Comparison of ENCODE assay signal across 1 cellular context in the genomic region with DNA sequence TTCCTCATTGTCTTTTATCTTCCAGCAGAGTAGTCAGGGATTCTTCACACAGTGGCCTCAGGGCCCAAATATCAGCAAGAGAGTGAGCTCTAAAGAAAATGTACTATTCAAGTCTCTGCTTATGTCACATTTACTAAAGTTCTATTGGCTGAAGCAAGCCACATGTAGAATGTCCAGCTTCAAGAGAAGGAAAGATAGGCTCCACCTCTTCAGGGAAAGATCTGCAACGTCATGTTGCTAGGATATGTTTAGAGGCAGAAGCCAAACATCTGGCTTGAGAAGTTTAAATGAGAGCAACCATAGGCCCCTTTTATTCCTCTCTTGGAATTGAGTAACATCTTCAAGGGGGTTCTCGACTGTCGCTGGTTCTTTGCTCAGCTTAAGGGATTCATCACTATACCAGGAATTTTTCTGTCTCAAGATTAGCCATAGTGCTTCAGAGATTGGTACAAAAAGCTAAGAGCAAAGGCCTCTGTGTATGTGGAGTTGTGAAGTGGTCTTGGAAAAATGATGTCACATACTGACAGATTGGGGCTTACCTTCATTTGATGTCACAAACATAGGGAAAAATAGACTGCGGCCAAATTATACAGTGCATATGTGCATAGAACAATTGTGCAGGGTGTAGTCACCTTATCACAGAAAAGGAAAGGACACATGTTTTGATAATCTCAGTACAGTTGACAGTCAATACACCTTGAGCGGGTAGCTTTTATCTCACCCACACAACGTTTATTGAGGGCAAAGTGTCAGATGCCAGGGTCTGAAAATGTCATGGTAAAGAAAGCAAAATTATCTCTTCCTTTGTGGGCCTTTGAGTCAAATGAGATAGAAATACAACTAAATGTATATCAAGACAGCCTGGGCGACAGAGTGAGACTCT.
A peak's percentile ranks its signal among the peaks of the same experiment; 100 is the strongest.
TF ChIP-seq lines count a peak whose summit lies in the region.

No MANE protein-coding gene starts in this region.

TF ChIP-seq in K562, 482 proteins besides CTCF, POLR2A, EP300 and RAD21 (continues in another document):
- TF ChIP-seq NR4A1 (CRISPR knock-in tag; IDR thresholded peaks at IDR 0.05): no peak
- no peak for TF ChIP-seq NR4A1 (tag; IDR thresholded peaks at IDR 0.05)
- no peak for TF ChIP-seq WHSC1 (IDR thresholded peaks at IDR 0.05; ENCODE audit: low read length)
- TF ChIP-seq, protein P1, sequence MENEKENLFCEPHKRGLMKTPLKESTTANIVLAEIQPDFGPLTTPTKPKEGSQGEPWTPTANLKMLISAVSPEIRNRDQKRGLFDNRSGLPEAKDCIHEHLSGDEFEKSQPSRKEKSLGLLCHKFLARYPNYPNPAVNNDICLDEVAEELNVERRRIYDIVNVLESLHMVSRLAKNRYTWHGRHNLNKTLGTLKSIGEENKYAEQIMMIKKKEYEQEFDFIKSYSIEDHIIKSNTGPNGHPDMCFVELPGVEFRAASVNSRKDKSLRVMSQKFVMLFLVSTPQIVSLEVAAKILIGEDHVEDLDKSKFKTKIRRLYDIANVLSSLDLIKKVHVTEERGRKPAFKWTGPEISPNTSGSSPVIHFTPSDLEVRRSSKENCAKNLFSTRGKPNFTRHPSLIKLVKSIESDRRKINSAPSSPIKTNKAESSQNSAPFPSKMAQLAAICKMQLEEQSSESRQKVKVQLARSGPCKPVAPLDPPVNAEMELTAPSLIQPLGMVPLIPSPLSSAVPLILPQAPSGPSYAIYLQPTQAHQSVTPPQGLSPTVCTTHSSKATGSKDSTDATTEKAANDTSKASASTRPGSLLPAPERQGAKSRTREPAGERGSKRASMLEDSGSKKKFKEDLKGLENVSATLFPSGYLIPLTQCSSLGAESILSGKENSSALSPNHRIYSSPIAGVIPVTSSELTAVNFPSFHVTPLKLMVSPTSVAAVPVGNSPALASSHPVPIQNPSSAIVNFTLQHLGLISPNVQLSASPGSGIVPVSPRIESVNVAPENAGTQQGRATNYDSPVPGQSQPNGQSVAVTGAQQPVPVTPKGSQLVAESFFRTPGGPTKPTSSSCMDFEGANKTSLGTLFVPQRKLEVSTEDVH (IDR thresholded peaks at IDR 0.05; ENCODE audit: low read depth, partially characterized antibody): no peak
- TF ChIP-seq MTA2 (IDR thresholded peaks at IDR 0.05; ENCODE audit: low read depth): 0 out of 2 replicates have a peak, but pooled peaks have one; percentile 35
- TF ChIP-seq, protein P2, sequence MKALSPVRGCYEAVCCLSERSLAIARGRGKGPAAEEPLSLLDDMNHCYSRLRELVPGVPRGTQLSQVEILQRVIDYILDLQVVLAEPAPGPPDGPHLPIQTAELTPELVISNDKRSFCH (CRISPR knock-in tag; IDR thresholded peaks at IDR 0.05): no peak
- TF ChIP-seq, protein P2 (tag; IDR thresholded peaks at IDR 0.05): no peak
- TF ChIP-seq NFYB (IDR thresholded peaks at IDR 0.05; ENCODE audit: extremely low read depth, insufficient read length): no peak
- peak; percentile 43; the same call in 1 of the 2 replicates for TF ChIP-seq SMARCA4 (IDR thresholded peaks at IDR 0.05)
- no peak for TF ChIP-seq KDM2B (CRISPR knock-in tag; IDR thresholded peaks at IDR 0.05)
- peak; percentile 73; the same call in 1 of the 2 replicates for TF ChIP-seq RAD51 (IDR thresholded peaks at IDR 0.05; ENCODE audit: borderline replicate concordance, low read depth)
- no peak for TF ChIP-seq RERE (CRISPR knock-in tag; IDR thresholded peaks at IDR 0.05; ENCODE audit: borderline replicate concordance)
- TF ChIP-seq, protein P3, sequence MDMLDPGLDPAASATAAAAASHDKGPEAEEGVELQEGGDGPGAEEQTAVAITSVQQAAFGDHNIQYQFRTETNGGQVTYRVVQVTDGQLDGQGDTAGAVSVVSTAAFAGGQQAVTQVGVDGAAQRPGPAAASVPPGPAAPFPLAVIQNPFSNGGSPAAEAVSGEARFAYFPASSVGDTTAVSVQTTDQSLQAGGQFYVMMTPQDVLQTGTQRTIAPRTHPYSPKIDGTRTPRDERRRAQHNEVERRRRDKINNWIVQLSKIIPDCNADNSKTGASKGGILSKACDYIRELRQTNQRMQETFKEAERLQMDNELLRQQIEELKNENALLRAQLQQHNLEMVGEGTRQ (CRISPR knock-in tag; IDR thresholded peaks at IDR 0.05): peak; percentile 72
- no peak for TF ChIP-seq DDX20 (tag; IDR thresholded peaks at IDR 0.05; ENCODE audit: low read depth)
- TF ChIP-seq LEF1 (IDR thresholded peaks at IDR 0.05): no peak
- no peak for TF ChIP-seq JUNB (CRISPR knock-in tag; conservative IDR thresholded peaks at IDR 0.05)
- TF ChIP-seq, protein P4, sequence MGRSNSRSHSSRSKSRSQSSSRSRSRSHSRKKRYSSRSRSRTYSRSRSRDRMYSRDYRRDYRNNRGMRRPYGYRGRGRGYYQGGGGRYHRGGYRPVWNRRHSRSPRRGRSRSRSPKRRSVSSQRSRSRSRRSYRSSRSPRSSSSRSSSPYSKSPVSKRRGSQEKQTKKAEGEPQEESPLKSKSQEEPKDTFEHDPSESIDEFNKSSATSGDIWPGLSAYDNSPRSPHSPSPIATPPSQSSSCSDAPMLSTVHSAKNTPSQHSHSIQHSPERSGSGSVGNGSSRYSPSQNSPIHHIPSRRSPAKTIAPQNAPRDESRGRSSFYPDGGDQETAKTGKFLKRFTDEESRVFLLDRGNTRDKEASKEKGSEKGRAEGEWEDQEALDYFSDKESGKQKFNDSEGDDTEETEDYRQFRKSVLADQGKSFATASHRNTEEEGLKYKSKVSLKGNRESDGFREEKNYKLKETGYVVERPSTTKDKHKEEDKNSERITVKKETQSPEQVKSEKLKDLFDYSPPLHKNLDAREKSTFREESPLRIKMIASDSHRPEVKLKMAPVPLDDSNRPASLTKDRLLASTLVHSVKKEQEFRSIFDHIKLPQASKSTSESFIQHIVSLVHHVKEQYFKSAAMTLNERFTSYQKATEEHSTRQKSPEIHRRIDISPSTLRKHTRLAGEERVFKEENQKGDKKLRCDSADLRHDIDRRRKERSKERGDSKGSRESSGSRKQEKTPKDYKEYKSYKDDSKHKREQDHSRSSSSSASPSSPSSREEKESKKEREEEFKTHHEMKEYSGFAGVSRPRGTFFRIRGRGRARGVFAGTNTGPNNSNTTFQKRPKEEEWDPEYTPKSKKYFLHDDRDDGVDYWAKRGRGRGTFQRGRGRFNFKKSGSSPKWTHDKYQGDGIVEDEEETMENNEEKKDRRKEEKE (IDR thresholded peaks at IDR 0.05; ENCODE audit: borderline replicate concordance in 1 of 2, control insufficient read depth in 1 of 2, low read depth in 2 of 2, low read length in 1 of 2): no peak
- no peak for TF ChIP-seq ZSCAN29 (IDR thresholded peaks at IDR 0.05)
- peak; percentile 52 to 55; a peak in 2 of 4 replicates for TF ChIP-seq KDM1A (IDR thresholded peaks at IDR 0.05)
- TF ChIP-seq RFX5 (IDR thresholded peaks at IDR 0.05; ENCODE audit: low read depth, low read length): no peak
- no peak for TF ChIP-seq ZNF212 (CRISPR knock-in tag; IDR thresholded peaks at IDR 0.05)
- TF ChIP-seq ZEB2 (IDR thresholded peaks at IDR 0.05): 0 out of 2 replicates have a peak, but pooled peaks have one; percentile 45
- TF ChIP-seq, protein P5, sequence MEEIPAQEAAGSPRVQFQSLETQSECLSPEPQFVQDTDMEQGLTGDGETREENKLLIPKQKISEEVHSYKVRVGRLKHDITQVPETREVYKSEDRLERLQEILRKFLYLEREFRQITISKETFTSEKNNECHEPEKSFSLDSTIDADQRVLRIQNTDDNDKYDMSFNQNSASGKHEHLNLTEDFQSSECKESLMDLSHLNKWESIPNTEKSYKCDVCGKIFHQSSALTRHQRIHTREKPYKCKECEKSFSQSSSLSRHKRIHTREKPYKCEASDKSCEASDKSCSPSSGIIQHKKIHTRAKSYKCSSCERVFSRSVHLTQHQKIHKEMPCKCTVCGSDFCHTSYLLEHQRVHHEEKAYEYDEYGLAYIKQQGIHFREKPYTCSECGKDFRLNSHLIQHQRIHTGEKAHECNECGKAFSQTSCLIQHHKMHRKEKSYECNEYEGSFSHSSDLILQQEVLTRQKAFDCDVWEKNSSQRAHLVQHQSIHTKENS (CRISPR knock-in tag; IDR thresholded peaks at IDR 0.05): no peak
- TF ChIP-seq SFPQ (IDR thresholded peaks at IDR 0.05; ENCODE audit: low read depth, low read length): no peak
- no peak for TF ChIP-seq ZNF551 (CRISPR knock-in tag; IDR thresholded peaks at IDR 0.05)
- TF ChIP-seq FOXK1 (CRISPR knock-in tag; IDR thresholded peaks at IDR 0.05; ENCODE audit: borderline replicate concordance): no peak
- TF ChIP-seq SIN3B (IDR thresholded peaks at IDR 0.05; ENCODE audit: low read depth): no peak
- TF ChIP-seq CREM (IDR thresholded peaks at IDR 0.05; ENCODE audit: low read depth): peak; percentile 12; the same call in 1 of the 2 replicates
- TF ChIP-seq SNRNP70 (optimal IDR thresholded peaks at IDR 0.05; ENCODE audit: low read depth, low read length): no peak
- TF ChIP-seq, protein P6, sequence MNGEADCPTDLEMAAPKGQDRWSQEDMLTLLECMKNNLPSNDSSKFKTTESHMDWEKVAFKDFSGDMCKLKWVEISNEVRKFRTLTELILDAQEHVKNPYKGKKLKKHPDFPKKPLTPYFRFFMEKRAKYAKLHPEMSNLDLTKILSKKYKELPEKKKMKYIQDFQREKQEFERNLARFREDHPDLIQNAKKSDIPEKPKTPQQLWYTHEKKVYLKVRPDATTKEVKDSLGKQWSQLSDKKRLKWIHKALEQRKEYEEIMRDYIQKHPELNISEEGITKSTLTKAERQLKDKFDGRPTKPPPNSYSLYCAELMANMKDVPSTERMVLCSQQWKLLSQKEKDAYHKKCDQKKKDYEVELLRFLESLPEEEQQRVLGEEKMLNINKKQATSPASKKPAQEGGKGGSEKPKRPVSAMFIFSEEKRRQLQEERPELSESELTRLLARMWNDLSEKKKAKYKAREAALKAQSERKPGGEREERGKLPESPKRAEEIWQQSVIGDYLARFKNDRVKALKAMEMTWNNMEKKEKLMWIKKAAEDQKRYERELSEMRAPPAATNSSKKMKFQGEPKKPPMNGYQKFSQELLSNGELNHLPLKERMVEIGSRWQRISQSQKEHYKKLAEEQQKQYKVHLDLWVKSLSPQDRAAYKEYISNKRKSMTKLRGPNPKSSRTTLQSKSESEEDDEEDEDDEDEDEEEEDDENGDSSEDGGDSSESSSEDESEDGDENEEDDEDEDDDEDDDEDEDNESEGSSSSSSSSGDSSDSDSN (IDR thresholded peaks at IDR 0.05; ENCODE audit: borderline replicate concordance in 1 of 2, low read depth in 2 of 2, low read length in 2 of 2): no peak
- no peak for TF ChIP-seq NRF1 (conservative IDR thresholded peaks at IDR 0.05 in 1 of 2, IDR thresholded peaks at IDR 0.05 in 1 of 2)
- TF ChIP-seq HEY1 (CRISPR knock-in tag; IDR thresholded peaks at IDR 0.05; ENCODE audit: borderline replicate concordance): no peak
- no peak for TF ChIP-seq EP400 (IDR thresholded peaks at IDR 0.05)
- TF ChIP-seq CEBPG (CRISPR knock-in tag; IDR thresholded peaks at IDR 0.05): no peak
- peak in 1 of 2 experiments; percentile 48; a peak in 2 of 4 replicates for TF ChIP-seq CEBPG (tag; conservative IDR thresholded peaks at IDR 0.05 in 1 of 2, IDR thresholded peaks at IDR 0.05 in 1 of 2)
- peak in 1 of 2 experiments; percentile 10; a peak in 1 of 3 replicates for TF ChIP-seq CBX3 (IDR thresholded peaks at IDR 0.05; ENCODE audit: borderline replicate concordance in 1 of 2, low read length in 2 of 2)
